In the genomic region with DNA sequence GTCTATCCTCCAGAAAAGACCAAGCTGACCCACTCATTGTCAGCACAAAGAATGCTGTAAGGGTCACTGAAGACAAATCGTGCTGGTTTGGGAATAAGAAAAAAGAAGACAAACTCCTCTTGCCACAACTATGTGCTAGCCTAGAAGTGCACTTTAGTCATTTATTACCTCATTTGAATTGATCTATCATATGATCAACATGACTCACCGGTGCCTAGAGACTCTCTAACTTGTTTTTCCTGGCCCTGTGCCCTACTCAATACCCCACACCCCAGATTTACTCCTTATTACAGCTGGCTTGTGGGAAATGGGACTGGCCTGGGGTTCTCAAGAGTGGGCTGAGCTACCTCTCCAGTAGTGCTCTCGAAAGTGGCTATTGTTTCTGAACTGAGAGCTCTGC, we compare ENCODE assay signal across 9 cellular contexts. TPM values are rescaled to one million over a fixed set of nuclear protein-coding genes. Genes with fewer than 3 reads are reported as not detected.
DNase-seq lines count a peak whose midpoint lies in the region; TF ChIP-seq lines count a peak whose summit lies in the region.
"Had no signal": no experiment of that assay in that cellular context is flagged by ENCODE, and none has a peak within 500 bp of the region (broad histone marks: within the 10 kb centered on the region; RNA-seq: fewer than 3 reads in every experiment).

No MANE protein-coding gene starts in this region.

- no peak for TF ChIP-seq RAD21 in Ishikawa (IDR thresholded peaks at IDR 0.05; ENCODE audit: low read depth)

- CTCF ChIA-PET in BJ (lab: Yijun Ruan, JAX), result no interaction called here

- TF ChIP-seq CTCF in BJ (IDR thresholded peaks at IDR 0.05; ENCODE audit: insufficient read depth, low read depth, low read length), result no peak
- TF ChIP-seq CTCF in cardiac fibroblast (IDR thresholded peaks at IDR 0.05; ENCODE audit: low read depth, low read length), result no peak
- TF ChIP-seq CTCF in GM13976 (IDR thresholded peaks at IDR 0.05; ENCODE audit: borderline replicate concordance, control extremely low read depth, extremely low read depth, insufficient read depth, missing control alignments), result no peak
- no peak for TF ChIP-seq CTCF in GM20000 (IDR thresholded peaks at IDR 0.05; ENCODE audit: extremely low read depth, missing control alignments)

- DNase-seq in BJ (ENCODE audit: low read depth) (peak; percentile 74), cardiac fibroblast (ENCODE audit: low read depth in 2 of 2) (peak; percentile 79 to 92), mucosa of gallbladder (ENCODE audit: low spot score) (peak; percentile 86), GM13976 (ENCODE audit: low spot score) (no peak), GM20000 (ENCODE audit: low spot score) (no peak), AML-193 (lab: John Stamatoyannopoulos, UW) (no peak), putamen (ENCODE audit: low spot score) (no peak)

- H3K4me3 ChIP-seq in BJ (ENCODE audit: low read depth, low read length) (no peak overlapping the region), cardiac fibroblast (replicated peaks in 1 of 2; ENCODE audit: low read depth in 2 of 2, low read length in 2 of 2) (no peak overlapping the region)
- H3K4me3 ChIP-seq: GM12878 had no signal

- in situ Hi-C loops in GM13976 (cut with MboI; ENCODE audit: low sequenced_read_pairs, unreplicated experiment), result no loop called here

- TF ChIP-seq EP300 in Ishikawa (IDR thresholded peaks at IDR 0.05; ENCODE audit: borderline replicate concordance), result no peak

- no peaks in the 10 kb centered on the region for H3K36me3 ChIP-seq in BJ (ENCODE audit: control insufficient read depth, insufficient read depth, low read length)

- H3K27me3 ChIP-seq in BJ (ENCODE audit: control insufficient read depth, insufficient read depth, low read length), result no peaks in the 10 kb centered on the region

- POLR2A ChIA-PET in BJ (lab: Charles Lee), result interaction anchor here (0.6 kb wide), 1 partner anchor 193 kb away, joined by 16 read pairs; no protein-coding TSS in a partner anchor

TF ChIP-seq in Ishikawa, 13 proteins besides CTCF, POLR2A, EP300 and RAD21:
- TF ChIP-seq NFIC (IDR thresholded peaks at IDR 0.05) (peak; percentile 29; the same call in 1 of the 2 replicates), EGR1 (IDR thresholded peaks at IDR 0.05) (no peak)

RNA-seq across cellular contexts. Expression of gene HORMAD2, which starts 35.9 kb away (rescaled TPM):
- not detected in 2 replicates for polyA plus RNA-seq in BJ (2011; rRNA removed)
- polyA minus RNA-seq in BJ (2011; rRNA and poly(A)+ RNA removed), result not detected in 2 replicates
- not detected for total RNA-seq in mucosa of gallbladder
- total RNA-seq: GM12878 had no signal

Comparison
In these comparisons a context has a peak if more than half of its experiments do, and no peak if none do; other contexts are left out.
1. DNase-seq: peak in BJ (single experiment), cardiac fibroblast (2 of 2) and mucosa of gallbladder (single experiment); none in GM13976 (single experiment), GM20000 (single experiment), AML-193 (0 of 2) and putamen (single experiment).